ENCODE assay signal across 28 cellular contexts in the genomic region with DNA sequence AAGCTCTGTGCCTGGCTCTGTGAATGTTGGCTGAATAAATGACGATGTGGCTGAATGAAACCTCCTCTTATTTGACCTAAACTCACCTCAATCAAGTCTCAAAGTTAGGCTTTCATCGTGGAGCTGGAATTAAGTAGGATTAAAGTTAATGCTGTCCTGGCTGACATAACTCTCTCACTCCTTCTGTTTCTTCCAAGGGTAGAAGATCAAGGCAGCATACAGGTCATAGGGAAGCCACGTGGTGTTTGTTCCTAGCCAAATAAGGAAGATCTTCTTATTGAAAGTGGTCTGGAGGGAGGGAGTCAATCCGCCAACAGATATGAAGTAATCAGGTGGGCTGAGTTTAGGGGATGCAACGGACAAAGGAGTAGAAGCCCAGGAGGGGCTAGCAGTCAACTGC. TPM values are rescaled to one million over a fixed set of nuclear protein-coding genes. Genes with fewer than 3 reads are reported as not detected.
"Had no signal": no experiment of that assay in that cellular context is flagged by ENCODE, and none has a peak within 500 bp of the region (broad histone marks: within the 10 kb centered on the region; RNA-seq: fewer than 3 reads in every experiment).

No MANE protein-coding gene starts in this region.

- ATAC-seq: gastrocnemius medialis; left cardiac atrium; left ventricle myocardium superior; sciatic nerve; stimulated activated effector memory CD8-positive, alpha-beta T cell treated with anti-CD3 and anti-CD28 coated beads, Interleukin-12 subunit alpha, Interleukin-12 subunit beta, amount 100 ng/mL, for 72 hours; upper lobe of right lung had no signal

- H3K4me3 ChIP-seq: adrenal gland, ascending aorta, gastrocnemius medialis, prostate gland, thyroid gland, upper lobe of right lung had no signal

- H3K27me3 ChIP-seq: adrenal gland, ascending aorta, gastrocnemius medialis, thyroid gland had no signal

- H3K4me1 ChIP-seq: adrenal gland, ascending aorta, gastrocnemius medialis, prostate gland, thyroid gland, upper lobe of right lung had no signal

- H3K36me3 ChIP-seq: adrenal gland, ascending aorta, gastrocnemius medialis, neutrophil, prostate gland, thyroid gland, upper lobe of right lung had no signal

- DNase-seq: activated CD4-positive, alpha-beta T cell treated with anti-CD3 and anti-CD28 coated beads for 4 hours; activated CD4-positive, alpha-beta T cell treated with anti-CD3 and anti-CD28 coated beads, Interleukin-2, amount 50 U/mL, for 4 hours; activated effector memory CD4-positive, alpha-beta T cell treated with Interleukin-2 at 50 U/mL for 16 hours; activated naive CD4-positive, alpha-beta T cell treated with Interleukin-2 at 50 U/mL for 16 hours; adrenal gland; effector CD4-positive, alpha-beta T cell; gastrocnemius medialis; glutamatergic neuron; islet precursor cell; left cardiac atrium; left ventricle myocardium superior; naive B cell; nephron progenitor cell; retina; small intestine; stimulated activated CD4-positive, alpha-beta T cell treated with anti-CD3 and anti-CD28 coated beads, Interleukin-4, amount 100 ng/mL, for 24 hours had no signal

- H3K27ac ChIP-seq: adrenal gland, ascending aorta, gastrocnemius medialis, neutrophil, prostate gland, thyroid gland, upper lobe of right lung had no signal

- H3K9me3 ChIP-seq: adrenal gland, ascending aorta, gastrocnemius medialis, neutrophil, prostate gland, thyroid gland, upper lobe of right lung had no signal

RNA-seq across cellular contexts. Expression of gene TRIM29, which starts 59.5 kb away (rescaled TPM):
- total RNA-seq: cardiac septum; chondrocyte; lung microvascular endothelial cell; osteocyte; T-helper 1 cell treated with Interleukin-12 subunit alpha and Interleukin-12 subunit beta and Interleukin-4 antibody, amounts not matched to agents 30 ng/mL and 1 ng/mL, for 36 hours had no signal
